Comparison of ENCODE assay signal across 8 cellular contexts in the genomic region with DNA sequence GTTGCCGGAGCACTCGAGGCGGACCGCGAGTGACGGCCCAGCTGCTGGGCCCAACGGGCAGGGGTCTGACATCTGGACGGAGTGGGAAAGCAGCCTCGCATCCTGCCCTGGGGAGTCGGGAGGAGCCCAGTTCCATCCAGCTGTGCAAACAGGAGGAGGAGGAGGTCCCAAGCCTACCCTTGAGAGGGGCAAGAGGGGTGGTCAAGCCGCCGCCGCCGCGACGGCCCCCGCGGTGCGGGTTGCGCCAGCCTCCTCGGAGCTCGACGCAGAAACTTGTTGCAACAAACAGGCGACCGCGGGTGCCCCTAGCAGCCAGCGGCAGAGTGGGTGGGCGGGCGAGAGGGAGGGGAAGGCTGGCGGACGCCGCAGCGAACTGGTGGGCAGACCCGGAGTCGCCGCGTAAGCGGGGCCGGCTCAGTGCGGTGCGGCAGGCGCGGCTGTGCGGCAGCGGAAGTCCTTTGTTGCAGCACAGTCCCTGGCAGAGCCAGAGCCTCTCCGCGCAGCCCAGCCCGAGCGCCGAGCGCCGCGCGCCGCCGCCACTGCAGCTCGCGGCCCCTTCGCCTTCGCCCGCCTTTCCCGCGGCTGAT. TPM values are rescaled to one million over a fixed set of nuclear protein-coding genes. Genes with fewer than 3 reads are reported as not detected.
DNase-seq lines count a peak whose midpoint lies in the region; ATAC-seq and TF ChIP-seq lines count a peak whose summit lies in the region.

A gene with protein sequence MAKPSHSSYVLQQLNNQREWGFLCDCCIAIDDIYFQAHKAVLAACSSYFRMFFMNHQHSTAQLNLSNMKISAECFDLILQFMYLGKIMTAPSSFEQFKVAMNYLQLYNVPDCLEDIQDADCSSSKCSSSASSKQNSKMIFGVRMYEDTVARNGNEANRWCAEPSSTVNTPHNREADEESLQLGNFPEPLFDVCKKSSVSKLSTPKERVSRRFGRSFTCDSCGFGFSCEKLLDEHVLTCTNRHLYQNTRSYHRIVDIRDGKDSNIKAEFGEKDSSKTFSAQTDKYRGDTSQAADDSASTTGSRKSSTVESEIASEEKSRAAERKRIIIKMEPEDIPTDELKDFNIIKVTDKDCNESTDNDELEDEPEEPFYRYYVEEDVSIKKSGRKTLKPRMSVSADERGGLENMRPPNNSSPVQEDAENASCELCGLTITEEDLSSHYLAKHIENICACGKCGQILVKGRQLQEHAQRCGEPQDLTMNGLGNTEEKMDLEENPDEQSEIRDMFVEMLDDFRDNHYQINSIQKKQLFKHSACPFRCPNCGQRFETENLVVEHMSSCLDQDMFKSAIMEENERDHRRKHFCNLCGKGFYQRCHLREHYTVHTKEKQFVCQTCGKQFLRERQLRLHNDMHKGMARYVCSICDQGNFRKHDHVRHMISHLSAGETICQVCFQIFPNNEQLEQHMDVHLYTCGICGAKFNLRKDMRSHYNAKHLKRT (plus strand): TSS at position 461 of the 587 bp plus-strand sequence. CDS start 16,735 bp downstream, outside the sequence.

- peaks cover 0 to 4% of the 10 kb centered on the region in 2 donors for H3K27me3 Mint-ChIP-seq in CD8-positive, alpha-beta memory T cell
- peaks cover 0 to 4% (median 0%) of the 10 kb centered on the region in 5 donors for H3K27me3 Mint-ChIP-seq in naive thymus-derived CD8-positive, alpha-beta T cell
- no peaks in the 10 kb centered on the region for H3K27me3 Mint-ChIP-seq in stimulated activated memory B cell treated with anti-CD40 and anti-IgM and Interleukin-4, amounts not matched to agents 10 μg/mL and 1 μg/mL and 100 μg/mL, for 72 hours

- peak within 1 kb of the TSS; percentile 71; the same call in 1 of the 2 replicates for H3K4me2 ChIP-seq in KMS-11
- peak within 1 kb of the TSS; percentile 92 for H3K4me2 ChIP-seq in fibroblast of lung (ENCODE audit: extremely low read depth, insufficient read depth, low read length)

- H2AFZ ChIP-seq in KMS-11 (ENCODE audit: low read depth) (peak within 1 kb of the TSS; percentile 47), fibroblast of lung (ENCODE audit: low read length) (no peak within 1 kb of the TSS)

- H3K4me3 ChIP-seq in CD8-positive, alpha-beta memory T cell (ENCODE audit: low read length): peak within 1 kb of the TSS; percentile 82
- H3K4me3 ChIP-seq in KMS-11 (IDR thresholded peaks at IDR 0.05; ENCODE audit: insufficient read depth, low read depth, low read length) (no peak within 1 kb of the TSS), fibroblast of lung (replicated peaks in 1 of 4; ENCODE audit: control extremely low read depth in 1 of 4, insufficient read depth in 1 of 4, low read depth in 3 of 4, low read length in 4 of 4) (peak within 1 kb of the TSS; percentile 73 to 90 (median 88))

- H3K9me3 ChIP-seq in CD8-positive, alpha-beta memory T cell (ENCODE audit: low read length): no peaks in the 10 kb centered on the region
- no peaks in the 10 kb centered on the region for H3K9me3 ChIP-seq in fibroblast of lung (ENCODE audit: control insufficient read depth, insufficient read depth, low read depth, low read length)

- H3K79me2 ChIP-seq in KMS-11 (ENCODE audit: insufficient read depth, low read depth) (peaks cover 81% of the 10 kb centered on the region), fibroblast of lung (ENCODE audit: control insufficient read depth, insufficient read depth, low read length) (peaks cover 61% of the 10 kb centered on the region)

- CTCF ChIA-PET in CD8-positive, alpha-beta memory T cell (lab: Charles Lee): interaction anchor here (0.5 to 2.2 kb wide), 7 partner anchors 10 to 145 kb away, joined by 3 to 11 read pairs (median 5); a partner anchor contains a TSS

- H3K36me3 ChIP-seq in CD8-positive, alpha-beta memory T cell (ENCODE audit: insufficient read depth, low read length): no peaks in the 10 kb centered on the region
- H3K36me3 ChIP-seq in KMS-11 (ENCODE audit: insufficient read depth) (no peaks in the 10 kb centered on the region), fibroblast of lung (ENCODE audit: control insufficient read depth, insufficient read depth, low read length) (no peaks in the 10 kb centered on the region)

- H3K9ac ChIP-seq in KMS-11 (peak within 1 kb of the TSS; percentile 97), fibroblast of lung (ENCODE audit: insufficient read depth, low read length) (peak within 1 kb of the TSS; percentile 97)

- DNase-seq in CD8-positive, alpha-beta memory T cell: peak; percentile 79 to 93 (median 91)
- DNase-seq in RPMI7951 (ENCODE audit: low read depth) (peak; percentile 86), fibroblast of lung (ENCODE audit: low read depth in 2 of 2) (peak; percentile 85 to 91)
- DNase-seq in activated T-helper 1 cell treated with anti-CD3 and anti-CD28 coated beads, Interleukin-2, amount 50 U/mL, for 16 hours (ENCODE audit: low read depth in 1 of 2, low spot score in 1 of 2): peak; percentile 71 to 80
- DNase-seq in naive thymus-derived CD8-positive, alpha-beta T cell: peak; percentile 80 to 96 (median 88)

- peak within 1 kb of the TSS; percentile 99 for H3K27ac ChIP-seq in CD8-positive, alpha-beta memory T cell (ENCODE audit: low read depth, low read length)
- H3K27ac ChIP-seq in KMS-11 (peak within 1 kb of the TSS; percentile 98), fibroblast of lung (ENCODE audit: insufficient read depth, low read length) (peak within 1 kb of the TSS; percentile 98)

- H3K4me3 Mint-ChIP-seq in CD8-positive, alpha-beta memory T cell: peak within 1 kb of the TSS; percentile 93 to 99 (median 95)
- peak within 1 kb of the TSS; percentile 93 to 100 (median 98) for H3K4me3 Mint-ChIP-seq in naive thymus-derived CD8-positive, alpha-beta T cell
- peak within 1 kb of the TSS; percentile 91 for H3K4me3 Mint-ChIP-seq in stimulated activated memory B cell treated with anti-CD40 and anti-IgM and Interleukin-4, amounts not matched to agents 10 μg/mL and 1 μg/mL and 100 μg/mL, for 72 hours

- no peaks in the 10 kb centered on the region for H3K27me3 ChIP-seq in CD8-positive, alpha-beta memory T cell (ENCODE audit: insufficient read depth, low read length, poor library complexity, severe bottlenecking)
- no peaks in the 10 kb centered on the region for H3K27me3 ChIP-seq in KMS-11 (ENCODE audit: insufficient read depth, low read depth)
- H3K27me3 ChIP-seq in fibroblast of lung (ENCODE audit: control insufficient read depth, insufficient read depth, low read length): no peaks in the 10 kb centered on the region

- POLR2A ChIA-PET in CD8-positive, alpha-beta memory T cell (lab: Charles Lee): interaction anchor here (0.5 to 2.0 kb wide), 14 partner anchors 9 to 863 kb away, joined by 3 to 18 read pairs (median 4); a partner anchor contains a TSS
- POLR2A ChIA-PET in naive thymus-derived CD8-positive, alpha-beta T cell (lab: Charles Lee): interaction anchor here (0.6 to 5.4 kb wide), 23 partner anchors 9 to 908 kb away, joined by 3 to 69 read pairs (median 4); a partner anchor contains a TSS

- H4K20me1 ChIP-seq in KMS-11 (ENCODE audit: insufficient read depth) (no peaks in the 10 kb centered on the region), fibroblast of lung (ENCODE audit: control insufficient read depth, extremely low read depth, insufficient read depth, low read length) (peaks cover 12% of the 10 kb centered on the region)

- no peak for TF ChIP-seq CTCF in KMS-11 (conservative IDR thresholded peaks at IDR 0.05; ENCODE audit: low read depth, low read length)
- no peak for TF ChIP-seq CTCF in fibroblast of lung (conservative IDR thresholded peaks at IDR 0.05 in 1 of 2, IDR thresholded peaks at IDR 0.05 in 1 of 2; ENCODE audit: low read depth in 1 of 2, low read length in 2 of 2)

- H3K4me1 ChIP-seq in CD8-positive, alpha-beta memory T cell (ENCODE audit: insufficient read depth, low read length): peaks cover 58% of the 10 kb centered on the region
- H3K4me1 ChIP-seq in KMS-11 (ENCODE audit: low read depth, poor library complexity, severe bottlenecking) (peaks cover 56% of the 10 kb centered on the region), fibroblast of lung (ENCODE audit: control insufficient read depth, extremely low read depth, insufficient read depth, low read length) (peaks cover 13% of the 10 kb centered on the region)

- H3K4me1 Mint-ChIP-seq in CD8-positive, alpha-beta memory T cell: peaks cover 65 to 79% (median 72%) of the 10 kb centered on the region in 3 donors
- peaks cover 32 to 79% (median 72%) of the 10 kb centered on the region in 4 donors for H3K4me1 Mint-ChIP-seq in naive thymus-derived CD8-positive, alpha-beta T cell
- H3K4me1 Mint-ChIP-seq in stimulated activated memory B cell treated with anti-CD40 and anti-IgM and Interleukin-4, amounts not matched to agents 10 μg/mL and 1 μg/mL and 100 μg/mL, for 72 hours: peaks cover 68% of the 10 kb centered on the region

- H3K36me3 Mint-ChIP-seq in CD8-positive, alpha-beta memory T cell: peaks cover 0 to 44% (median 6%) of the 10 kb centered on the region in 3 donors
- peaks cover 0 to 11% (median 9%) of the 10 kb centered on the region in 3 donors for H3K36me3 Mint-ChIP-seq in naive thymus-derived CD8-positive, alpha-beta T cell
- H3K36me3 Mint-ChIP-seq in stimulated activated memory B cell treated with anti-CD40 and anti-IgM and Interleukin-4, amounts not matched to agents 10 μg/mL and 1 μg/mL and 100 μg/mL, for 72 hours: peaks cover 8% of the 10 kb centered on the region

- ATAC-seq in GM21447 (IDR thresholded peaks at IDR 0.05; ENCODE audit: unreplicated experiment): peak; percentile 19
- peak; percentile 48 to 54 for ATAC-seq in naive thymus-derived CD8-positive, alpha-beta T cell
- ATAC-seq in stimulated activated memory B cell treated with anti-CD40 and anti-IgM and Interleukin-4, amounts not matched to agents 10 μg/mL and 1 μg/mL and 100 μg/mL, for 72 hours: peak; percentile 69

- H3K27ac Mint-ChIP-seq in CD8-positive, alpha-beta memory T cell: peak within 1 kb of the TSS; percentile 97 to 100 (median 100)
- peak within 1 kb of the TSS; percentile 97 to 100 (median 100) for H3K27ac Mint-ChIP-seq in naive thymus-derived CD8-positive, alpha-beta T cell
- peak within 1 kb of the TSS; percentile 99 for H3K27ac Mint-ChIP-seq in stimulated activated memory B cell treated with anti-CD40 and anti-IgM and Interleukin-4, amounts not matched to agents 10 μg/mL and 1 μg/mL and 100 μg/mL, for 72 hours

- peaks cover 0 to 2% (median 0%) of the 10 kb centered on the region in 5 donors for H3K9me3 Mint-ChIP-seq in CD8-positive, alpha-beta memory T cell
- peaks cover 0 to 3% (median 0%) of the 10 kb centered on the region in 9 donors for H3K9me3 Mint-ChIP-seq in naive thymus-derived CD8-positive, alpha-beta T cell
- no peaks in the 10 kb centered on the region for H3K9me3 Mint-ChIP-seq in stimulated activated memory B cell treated with anti-CD40 and anti-IgM and Interleukin-4, amounts not matched to agents 10 μg/mL and 1 μg/mL and 100 μg/mL, for 72 hours

RNA-seq across cellular contexts. Expression of the gene that starts here (rescaled TPM):
- 10 to 100 TPM; 48.2 to 48.4 TPM for total RNA-seq in CD8-positive, alpha-beta memory T cell
- 51.7 TPM for polyA plus RNA-seq in CD8-positive, alpha-beta memory T cell
- 28.0 and 33.0 TPM in 2 replicates for total RNA-seq in RPMI7951 (2014; rRNA removed; shearing (Covaris generic))
- total RNA-seq in fibroblast of lung: 40.5 and 45.7 TPM in 2 replicates
- polyA plus RNA-seq in fibroblast of lung: 24.4 and 39.1 TPM in 2 replicates
- polyA plus RNA-seq in fibroblast of lung (2012): 16.7 and 24.6 TPM in 2 replicates
- 0.67 and 2.4 TPM in 2 replicates for polyA minus RNA-seq in fibroblast of lung (ENCODE audit: low replicate concordance)
- total RNA-seq in naive thymus-derived CD8-positive, alpha-beta T cell: 10 to 100 TPM; 87.8 to 88.9 TPM
- polyA plus RNA-seq in naive thymus-derived CD8-positive, alpha-beta T cell: 10 to 100 TPM; 38.3 to 64.4 (median 43.0) TPM

Comparison
In these comparisons a context has a peak if more than half of its experiments do, and no peak if none do; other contexts are left out.
1. ATAC-seq: peak in every context shown above with its lines; median percentile 69 in stimulated activated memory B cell treated with anti-CD40 and anti-IgM and Interleukin-4, amounts not matched to agents 10 μg/mL and 1 μg/mL and 100 μg/mL, for 72 hours; 51 in naive thymus-derived CD8-positive, alpha-beta T cell; 19 in GM21447.